15 cellular contexts compared by ENCODE assay signal in the genomic region with DNA sequence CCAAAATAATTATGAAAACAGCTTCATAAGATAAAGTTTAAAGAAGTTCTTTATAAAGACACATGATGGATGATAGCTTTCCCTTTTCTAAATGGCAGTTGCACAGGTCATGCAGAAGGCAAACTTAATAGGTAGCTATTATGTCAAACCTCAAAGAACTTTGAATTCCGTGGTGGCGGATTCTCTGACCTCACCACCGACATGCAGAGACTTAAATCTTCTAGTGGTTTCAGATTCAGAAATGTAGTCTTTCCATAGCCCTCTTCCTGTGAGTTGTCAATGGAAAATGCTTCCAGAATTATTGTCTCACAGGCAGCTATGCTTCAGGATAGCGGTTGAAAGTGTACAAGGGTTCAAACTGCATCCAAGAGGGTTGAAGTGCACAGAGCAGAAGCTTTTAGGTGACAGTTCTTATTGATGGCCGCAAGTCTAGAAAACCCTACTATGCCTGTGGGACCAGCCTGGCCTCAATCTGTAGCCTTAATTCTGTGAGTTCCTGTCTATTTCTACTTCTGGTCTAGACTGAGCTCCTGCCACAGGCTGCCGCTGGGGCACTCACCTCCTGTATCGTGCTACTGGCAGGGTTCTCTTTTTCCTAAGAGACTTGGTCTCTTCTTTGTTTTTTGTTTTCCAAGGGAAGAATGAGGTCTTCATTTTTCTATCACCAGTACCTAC.
DNase-seq lines count a peak whose midpoint lies in the region; ATAC-seq, FAIRE-seq and TF ChIP-seq lines count a peak whose summit lies in the region.
"Had no signal": no experiment of that assay in that cellular context is flagged by ENCODE, and none has a peak within 500 bp of the region (broad histone marks: within the 10 kb centered on the region; RNA-seq: fewer than 3 reads in every experiment).

No MANE protein-coding gene starts in this region.

- H4K20me1 ChIP-seq in smooth muscle cell (ENCODE audit: low read depth), result no peaks in the 10 kb centered on the region

- no peaks in the 10 kb centered on the region for H3K9me3 ChIP-seq in smooth muscle cell (replicated peaks; ENCODE audit: low read depth)
- no peaks in the 10 kb centered on the region for H3K9me3 ChIP-seq in colonic mucosa
- H3K9me3 ChIP-seq: body of pancreas, gastrocnemius medialis, pancreas, spleen had no signal

- peak overlapping the region; percentile 12 for H3K4me2 ChIP-seq in smooth muscle cell

- H2AFZ ChIP-seq in smooth muscle cell (ENCODE audit: low read depth), result no peak overlapping the region

- H3K9ac ChIP-seq in smooth muscle cell (ENCODE audit: low read depth), result no peak overlapping the region
- H3K9ac ChIP-seq in colonic mucosa (ENCODE audit: low read depth in 2 of 2, low read length in 2 of 2), result no peak overlapping the region

- peaks cover 6% of the 10 kb centered on the region for H3F3A ChIP-seq in smooth muscle cell (ENCODE audit: low read depth)

- ATAC-seq in GM21619 (IDR thresholded peaks at IDR 0.05; ENCODE audit: unreplicated experiment), result no peak
- ATAC-seq: body of pancreas; gastrocnemius medialis; pancreas; stimulated activated naive CD8-positive, alpha-beta T cell treated with anti-CD3 and anti-CD28 coated beads, Interleukin-15, amount 100 ng/mL, for 72 hours had no signal

- H3K4me1 ChIP-seq in smooth muscle cell (ENCODE audit: low read depth), result no peaks in the 10 kb centered on the region
- H3K4me1 ChIP-seq in colonic mucosa, result no peaks in the 10 kb centered on the region
- H3K4me1 ChIP-seq: body of pancreas, pancreas had no signal

- no peaks in the 10 kb centered on the region for H3K79me2 ChIP-seq in smooth muscle cell (ENCODE audit: low read depth)

- WGBS in smooth muscle cell (ENCODE audit: low lambda C conversion rate), result 47% methylated on average over 7 of the region's 7 CpGs

- intact Hi-C loops in colonic mucosa (cut with DNase I), result no loop called here

- H3K27ac ChIP-seq in smooth muscle cell (ENCODE audit: low read depth) (peak overlapping the region; percentile 50), colonic mucosa (no peak overlapping the region)
- H3K27ac ChIP-seq: body of pancreas, gastrocnemius medialis, pancreas, spleen had no signal

- peak; percentile 50 for DNase-seq in HT1080 (ENCODE audit: low read depth)
- peak; percentile 73 for DNase-seq in fibroblast of villous mesenchyme (ENCODE audit: low read depth)
- DNase-seq in smooth muscle cell (lab: John Stamatoyannopoulos, UW; ENCODE audit: unreplicated experiment), result no peak
- no peak for DNase-seq in NCI-H748 treated with DMSO at 0.1 percent for 48 hours (lab: John Stamatoyannopoulos, UW)
- no peak for DNase-seq in colonic mucosa
- DNase-seq: activated naive CD4-positive, alpha-beta T cell; body of pancreas; gastrocnemius medialis; NCI-H1436; NCI-H345; pancreas; spleen; stimulated activated naive CD8-positive, alpha-beta T cell treated with anti-CD3 and anti-CD28 coated beads, Interleukin-15, amount 100 ng/mL, for 72 hours had no signal

- peak; percentile 19 for FAIRE-seq in TTC549 (lab: Jason Lieb, UNC)
- FAIRE-seq: pancreas had no signal

- no peaks in the 10 kb centered on the region for H3K27me3 ChIP-seq in smooth muscle cell (ENCODE audit: low read depth)
- H3K27me3 ChIP-seq in colonic mucosa, result no peaks in the 10 kb centered on the region
- H3K27me3 ChIP-seq: body of pancreas, gastrocnemius medialis, pancreas, spleen had no signal

- H3K36me3 ChIP-seq in smooth muscle cell (ENCODE audit: low read depth) (no peaks in the 10 kb centered on the region), colonic mucosa (no peaks in the 10 kb centered on the region)
- H3K36me3 ChIP-seq: gastrocnemius medialis, pancreas, spleen had no signal

- H3K4me3 ChIP-seq in fibroblast of villous mesenchyme (ENCODE audit: low read depth, low read length) (no peak overlapping the region), smooth muscle cell (no peak overlapping the region), colonic mucosa (no peak overlapping the region)
- H3K4me3 ChIP-seq: body of pancreas, gastrocnemius medialis, pancreas, spleen had no signal

- TF ChIP-seq CTCF in fibroblast of villous mesenchyme (IDR thresholded peaks at IDR 0.05; ENCODE audit: insufficient read depth, low read depth, low read length) (no peak), smooth muscle cell (IDR thresholded peaks at IDR 0.05; ENCODE audit: borderline replicate concordance, insufficient read depth, poor library complexity, severe bottlenecking) (no peak), colonic mucosa (IDR thresholded peaks at IDR 0.05) (no peak)

Comparison
In these comparisons a context has a peak if more than half of its experiments do, and no peak if none do; other contexts are left out.
1. DNase-seq: peak in HT1080 (single experiment) and fibroblast of villous mesenchyme (single experiment); none in smooth muscle cell (single experiment), NCI-H748 treated with DMSO at 0.1 percent for 48 hours (single experiment) and colonic mucosa (single experiment).